In genomic region chr15:100515758-100516157, GRCh38 we compare ENCODE assay signal across 29 cellular contexts. TPM values are rescaled to one million over a fixed set of nuclear protein-coding genes. Genes with fewer than 3 reads are reported as not detected.
A peak's percentile ranks its signal among the peaks of the same experiment; 100 is the strongest.
DNase-seq lines count a peak whose midpoint lies in the region; ATAC-seq and TF ChIP-seq lines count a peak whose summit lies in the region.
"Had no signal": no experiment of that assay in that cellular context is flagged by ENCODE, and none has a peak within 500 bp of the region (broad histone marks: within the 10 kb centered on the region; RNA-seq: fewer than 3 reads in every experiment).

No MANE protein-coding gene starts in this region.

- H3K9me3 Mint-ChIP-seq in activated CD4-positive, alpha-beta T cell treated with anti-CD3 and anti-CD28 coated beads, Interleukin-2, amount 10 ng/mL, durations not matched to agents 24 days and 14 days = no peaks in the 10 kb centered on the region
- H3K9me3 Mint-ChIP-seq: activated T-cell treated with anti-CD3 and anti-CD28 coated beads, Interleukin-2, amount 50 U/mL, for 24 hours had no signal

- no peak overlapping the region for H3K4me3 Mint-ChIP-seq in activated CD4-positive, alpha-beta T cell treated with anti-CD3 and anti-CD28 coated beads, Interleukin-2, amount 10 ng/mL, durations not matched to agents 24 days and 14 days
- H3K4me3 Mint-ChIP-seq: activated T-cell treated with anti-CD3 and anti-CD28 coated beads, Interleukin-2, amount 50 U/mL, for 24 hours had no signal

- TF ChIP-seq POLR2A in vagina (IDR thresholded peaks at IDR 0.05) (no peak), testis (IDR thresholded peaks at IDR 0.05) (no peak)

- DNase-seq in activated CD4-positive, alpha-beta T cell treated with anti-CD3 and anti-CD28 coated beads, Interleukin-2, amount 10 ng/mL, durations not matched to agents 24 days and 14 days = no peak
- no peak for DNase-seq in activated CD4-positive, alpha-beta T cell treated with anti-CD3 and anti-CD28 coated beads, Interleukin-2, amount 50 U/mL, for 1 hour
- DNase-seq in MV-4-11 (lab: John Stamatoyannopoulos, UW) = peak; percentile 57
- DNase-seq in iPS-NIHi11 (ENCODE audit: low spot score) = no peak
- no peak for DNase-seq in vagina (ENCODE audit: extremely low spot score in 2 of 2)
- DNase-seq in testis = no peak
- DNase-seq: activated CD8-positive, alpha-beta memory T cell treated with anti-CD3 and anti-CD28 coated beads for 24 hours; activated naive CD4-positive, alpha-beta T cell; activated T-cell treated with anti-CD3 and anti-CD28 coated beads, Interleukin-2, amount 50 U/mL, for 24 hours; BE2C; COR-L47; HCEC 1CT; Karpas-422; left colon; NCI-H1092 treated with DMSO at 0.1 percent for 48 hours; NCI-H187 treated with DMSO at 0.1 percent for 48 hours; NCI-H226; PC-3; SHP77 treated with DMSO at 0.1 percent for 48 hours; stimulated activated CD4-positive, alpha-beta T cell treated with anti-CD3 and anti-CD28 coated beads, Interleukin-1b, Interleukin-23, amount 100 ng/mL, for 48 hours; upper lobe of left lung had no signal

- peak overlapping the region; percentile 29 for H3K27ac Mint-ChIP-seq in activated CD4-positive, alpha-beta T cell treated with anti-CD3 and anti-CD28 coated beads, Interleukin-2, amount 10 ng/mL, durations not matched to agents 24 days and 14 days
- H3K27ac Mint-ChIP-seq: activated T-cell treated with anti-CD3 and anti-CD28 coated beads, Interleukin-2, amount 50 U/mL, for 24 hours had no signal

- H3K27ac ChIP-seq in skeletal muscle tissue (ENCODE audit: low read depth, low read length) = peak overlapping the region; percentile 87
- no peak overlapping the region for H3K27ac ChIP-seq in vagina
- H3K27ac ChIP-seq in testis = no peak overlapping the region
- H3K27ac ChIP-seq: A549, cardiac muscle cell, skin epidermis, upper lobe of left lung had no signal

- no peaks in the 10 kb centered on the region for H3K36me3 ChIP-seq in skeletal muscle tissue (ENCODE audit: control insufficient read depth in 3 of 3, insufficient read depth in 3 of 3, low read length in 3 of 3)
- no peaks in the 10 kb centered on the region for H3K36me3 ChIP-seq in vagina
- H3K36me3 ChIP-seq in testis (ENCODE audit: low read depth, missing control alignments) = no peaks in the 10 kb centered on the region
- H3K36me3 ChIP-seq: BE2C, cardiac muscle cell, upper lobe of left lung had no signal

- no peaks in the 10 kb centered on the region for H3K36me3 Mint-ChIP-seq in activated CD4-positive, alpha-beta T cell treated with anti-CD3 and anti-CD28 coated beads, Interleukin-2, amount 10 ng/mL, durations not matched to agents 24 days and 14 days (ENCODE audit: low read depth)

- H3K4me3 ChIP-seq in skeletal muscle tissue (ENCODE audit: low read length in 3 of 3) (peak overlapping the region in 1 of 3 donors; percentile 3), vagina (no peak overlapping the region), testis (no peak overlapping the region)
- H3K4me3 ChIP-seq: A549, cardiac muscle cell, GM12878, skin epidermis, upper lobe of left lung had no signal

- H3K27me3 Mint-ChIP-seq in activated CD4-positive, alpha-beta T cell treated with anti-CD3 and anti-CD28 coated beads, Interleukin-2, amount 10 ng/mL, durations not matched to agents 24 days and 14 days = no peaks in the 10 kb centered on the region
- H3K27me3 Mint-ChIP-seq: activated T-cell treated with anti-CD3 and anti-CD28 coated beads, Interleukin-2, amount 50 U/mL, for 24 hours had no signal

- TF ChIP-seq CTCF in vagina (IDR thresholded peaks at IDR 0.05) (no peak), testis (IDR thresholded peaks at IDR 0.05) (no peak)

- no peaks in the 10 kb centered on the region for H3K27me3 ChIP-seq in skeletal muscle tissue (ENCODE audit: control insufficient read depth in 3 of 3, insufficient read depth in 3 of 3, low read length in 3 of 3)
- H3K27me3 ChIP-seq in vagina = no peaks in the 10 kb centered on the region
- H3K27me3 ChIP-seq in testis = no peaks in the 10 kb centered on the region
- H3K27me3 ChIP-seq: BE2C, cardiac muscle cell, upper lobe of left lung had no signal

- whole genome bisulfite sequencing in testis, 2 donors = 84 to 86% methylated on average over 4 of the region's 4 CpGs

- H3K9ac ChIP-seq in skeletal muscle tissue (ENCODE audit: low read depth in 1 of 3, low read length in 3 of 3) = peak overlapping the region in 1 of 3 donors; percentile 54

- intact Hi-C loops in activated CD4-positive, alpha-beta T cell treated with anti-CD3 and anti-CD28 coated beads, Interleukin-2, amount 10 ng/mL, durations not matched to agents 24 days and 14 days (cut with micrococcal nuclease) = no loop called here
- intact Hi-C loops in vagina (cut with DNase I) = no loop called here
- intact Hi-C loops in testis (cut with DNase I; ENCODE audit: low total_unique reads) = no loop called here

- peak; percentile 82 for ATAC-seq in esophagus mucosa
- ATAC-seq: A549, GM12878, left colon, PC-3 had no signal

- H3K9me3 ChIP-seq in skeletal muscle tissue (ENCODE audit: control insufficient read depth in 3 of 3, low read length in 3 of 3) (peaks cover 0 to 2% (median 0%) of the 10 kb centered on the region in 3 donors), vagina (no peaks in the 10 kb centered on the region), testis (no peaks in the 10 kb centered on the region)
- H3K9me3 ChIP-seq: A549, BE2C, upper lobe of left lung had no signal

- H3K4me1 ChIP-seq in skeletal muscle tissue (ENCODE audit: control insufficient read depth in 3 of 3, insufficient read depth in 3 of 3, low read length in 3 of 3) = peaks cover 20 to 30% (median 24%) of the 10 kb centered on the region in 3 donors
- H3K4me1 ChIP-seq in vagina = peaks cover 16% of the 10 kb centered on the region
- H3K4me1 ChIP-seq in testis = peaks cover 6% of the 10 kb centered on the region
- H3K4me1 ChIP-seq: A549, BE2C had no signal

- H3K4me1 Mint-ChIP-seq in activated CD4-positive, alpha-beta T cell treated with anti-CD3 and anti-CD28 coated beads, Interleukin-2, amount 10 ng/mL, durations not matched to agents 24 days and 14 days = peaks cover 15% of the 10 kb centered on the region

RNA-seq across cellular contexts. Expression of gene CERS3, which starts 13.0 kb away (rescaled TPM):
- total RNA-seq in activated CD4-positive, alpha-beta T cell treated with anti-CD3 and anti-CD28 coated beads, Interleukin-2, amount 10 ng/mL, durations not matched to agents 24 days and 14 days = 0.21 and 0.40 TPM in 2 replicates
- 120 TPM for total RNA-seq in esophagus mucosa
- total RNA-seq in skeletal muscle tissue = 0.52 TPM
- 43.5 TPM for total RNA-seq in vagina
- 10 to 100 TPM; 13.4 to 17.8 TPM for total RNA-seq in testis
- 48.6 TPM for polyA plus RNA-seq in testis (ENCODE audit: insufficient read depth, low read depth, low replicate concordance)
- total RNA-seq: cardiac muscle cell, GM12878, left colon, mesenteric fat pad, pulmonary artery endothelial cell had no signal
- polyA plus RNA-seq: A549, cardiac muscle cell, GM12878 had no signal
